Comparison of ENCODE assay signal across 7 cellular contexts in genomic region chr3:192219926-192220325, GRCh38.
"Had no signal": no experiment of that assay in that cellular context is flagged by ENCODE, and none has a peak within 500 bp of the region (broad histone marks: within the 10 kb centered on the region; RNA-seq: fewer than 3 reads in every experiment).

No MANE protein-coding gene starts in this region.

- FAIRE-seq: HepG2, HTR-8/SVneo, K562 had no signal

- H3K27ac ChIP-seq: HL-60, KMS-11 had no signal

- H3K9ac ChIP-seq: KMS-11 had no signal

- DNase-seq: IMR-90, KG1 had no signal

- ATAC-seq: HepG2, K562 had no signal

- H3K4me3 ChIP-seq: K562 had no signal

- H3K4me2 ChIP-seq: KMS-11 had no signal
